ENCODE assay signal across 12 cellular contexts in genomic region chr19:38252935-38253691, GRCh38. TPM values are rescaled to one million over a fixed set of nuclear protein-coding genes. Genes with fewer than 3 reads are reported as not detected.
DNase-seq lines count a peak whose midpoint lies in the region; ATAC-seq, FAIRE-seq and TF ChIP-seq lines count a peak whose summit lies in the region.
"Had no signal": no experiment of that assay in that cellular context is flagged by ENCODE, and none has a peak within 500 bp of the region (broad histone marks: within the 10 kb centered on the region; RNA-seq: fewer than 3 reads in every experiment).

No MANE protein-coding gene starts in this region.

- H3K4me2 ChIP-seq in H1 (ENCODE audit: insufficient read depth in 1 of 2, low read depth in 2 of 2, low read length in 2 of 2), result peak overlapping the region; percentile 16 to 75; a peak in 3 of 4 replicates

- no peak overlapping the region for H3K27ac ChIP-seq in H1 (ENCODE audit: low read depth, low read length)
- H3K27ac ChIP-seq in tibial nerve, result peak overlapping the region; percentile 56 to 90 (median 80)

- no peak for ATAC-seq in GM19328 (IDR thresholded peaks at IDR 0.05; ENCODE audit: unreplicated experiment)
- ATAC-seq: activated CD4-positive, CD25-positive, alpha-beta regulatory T cell treated with anti-CD3 and anti-CD28 coated beads, Interleukin-2, amount 50 U/mL, for 24 hours; left colon had no signal

- H3K18ac ChIP-seq in H1 (ENCODE audit: extremely low read depth, low read length), result peak overlapping the region; percentile 32; the same call in 1 of the 2 replicates

- TF ChIP-seq POLR2A in H1 (IDR thresholded peaks at IDR 0.05; ENCODE audit: control extremely low read depth in 1 of 2, low read depth in 2 of 2, low read length in 2 of 2) (no peak), tibial nerve (IDR thresholded peaks at IDR 0.05) (no peak)

- peaks cover 3 to 13% (median 12%) of the 10 kb centered on the region in 3 donors for H3K27me3 Mint-ChIP-seq in immature natural killer cell (ENCODE audit: low read depth in 3 of 3)

- peak overlapping the region; percentile 81 for H3K4ac ChIP-seq in H1 (replicated peaks; ENCODE audit: insufficient read length, low read depth, low read length)

- peak overlapping the region; percentile 75; the same call in 1 of the 2 replicates for H2AK5ac ChIP-seq in H1 (ENCODE audit: low read depth, low read length)

- no peaks in the 10 kb centered on the region for H3K79me2 ChIP-seq in H1 (ENCODE audit: control insufficient read depth in 1 of 2, insufficient read depth in 2 of 2, low read length in 2 of 2)

- no peak overlapping the region for H3K9ac ChIP-seq in H1 (replicated peaks in 1 of 4; ENCODE audit: extremely low read depth in 1 of 4, low read depth in 3 of 4, low read length in 3 of 4)
- peak overlapping the region; percentile 55 for H3K9ac ChIP-seq in mucosa of stomach (ENCODE audit: low read length)

- peaks cover 0 to 16% (median 12%) of the 10 kb centered on the region in 4 experiments; a peak in 4 of 7 replicates for H3K27me3 ChIP-seq in H1 (replicated peaks in 1 of 4; ENCODE audit: control insufficient read depth in 3 of 4, extremely low read depth in 1 of 4, insufficient read depth in 3 of 4, low read length in 3 of 4)
- peaks cover 19% of the 10 kb centered on the region for H3K27me3 ChIP-seq in mucosa of stomach (ENCODE audit: control insufficient read depth, insufficient read depth, low read length)
- peaks cover 0 to 23% of the 10 kb centered on the region in 2 donors for H3K27me3 ChIP-seq in tibial nerve
- no peaks in the 10 kb centered on the region for H3K27me3 ChIP-seq in HAP-1 (ENCODE audit: low read depth)

- no peak overlapping the region for H2BK120ac ChIP-seq in H1 (replicated peaks; ENCODE audit: low read depth, low read length)

- H3K4me1 ChIP-seq in H1 (replicated peaks in 1 of 4; ENCODE audit: control insufficient read depth in 3 of 4, insufficient read depth in 4 of 4, low read length in 3 of 4), result peaks cover 10 to 41% (median 24%) of the 10 kb centered on the region in 4 experiments
- peaks cover 21% of the 10 kb centered on the region for H3K4me1 ChIP-seq in mucosa of stomach (ENCODE audit: control insufficient read depth, insufficient read depth, low read length)
- H3K4me1 ChIP-seq in tibial nerve, result peaks cover 0 to 43% (median 22%) of the 10 kb centered on the region in 4 donors
- peaks cover 11% of the 10 kb centered on the region for H3K4me1 ChIP-seq in HAP-1

- H3K9me3 Mint-ChIP-seq in immature natural killer cell, result peaks cover 0 to 2% (median 0%) of the 10 kb centered on the region in 6 donors
- H3K9me3 Mint-ChIP-seq: central memory CD8-positive, alpha-beta T cell had no signal

- H3K36me3 ChIP-seq in H1 (ENCODE audit: control insufficient read depth in 2 of 4, insufficient read depth in 4 of 4, low read length in 3 of 4), result no peaks in the 10 kb centered on the region
- no peaks in the 10 kb centered on the region for H3K36me3 ChIP-seq in mucosa of stomach (ENCODE audit: control insufficient read depth, insufficient read depth, low read length)
- H3K36me3 ChIP-seq in tibial nerve, result no peaks in the 10 kb centered on the region
- peaks cover 16% of the 10 kb centered on the region for H3K36me3 ChIP-seq in HAP-1 (replicated peaks)

- TF ChIP-seq CTCF in H1 (IDR thresholded peaks at IDR 0.05; ENCODE audit: control extremely low read depth in 1 of 3, insufficient read depth in 1 of 3, low read depth in 1 of 3, low read length in 3 of 3) (no peak), tibial nerve (IDR thresholded peaks at IDR 0.05) (no peak)

- in situ Hi-C loops in HAP-1 (cut with MboI; ENCODE audit: low sequenced_read_pairs), result no loop called here

- no peak overlapping the region for H2BK5ac ChIP-seq in H1 (ENCODE audit: low read depth, low read length)

- CTCF ChIA-PET in H1 (lab: Charles Lee; ENCODE audit: partially characterized antibody), result interaction anchor here (0.9 to 10.2 kb wide), 9 partner anchors 10 to 132 kb away, joined by 3 to 124 read pairs (median 8); partner anchors contain the start of genes C19orf33 and SPINT2

- no peak overlapping the region; the same call in none of the 2 replicates for H4K8ac ChIP-seq in H1 (ENCODE audit: extremely low read depth, insufficient read depth, low read length)

- no peak for TF ChIP-seq EP300 in H1 (IDR thresholded peaks at IDR 0.05; ENCODE audit: borderline replicate concordance in 1 of 2, low read depth in 2 of 2, low read length in 2 of 2)
- peak in 1 of 2 donors; percentile 24 for TF ChIP-seq EP300 in tibial nerve (IDR thresholded peaks at IDR 0.05)

- no peak overlapping the region for H3K4me3 Mint-ChIP-seq in immature natural killer cell
- H3K4me3 Mint-ChIP-seq: central memory CD8-positive, alpha-beta T cell had no signal

- H2BK12ac ChIP-seq in H1 (ENCODE audit: low read depth, low read length), result 0 out of 2 replicates have a peak overlapping the region, but pooled peaks have one; percentile 90

- H3K4me1 Mint-ChIP-seq in immature natural killer cell, result no peaks in the 10 kb centered on the region
- H3K4me1 Mint-ChIP-seq: central memory CD8-positive, alpha-beta T cell had no signal

- peak; percentile 93 to 96 for DNase-seq in NCI-H524 (lab: John Stamatoyannopoulos, UW)
- DNase-seq in H1 (ENCODE audit: low read depth in 1 of 2, low spot score in 2 of 2), result no peak
- DNase-seq in tibial nerve (ENCODE audit: low spot score in 2 of 2), result no peak
- no peak for DNase-seq in OCI-M1 (lab: John Stamatoyannopoulos, UW)
- no peak for DNase-seq in HAP-1 (ENCODE audit: low spot score in 2 of 2)
- DNase-seq in immature natural killer cell, result no peak
- DNase-seq: NCI-H1105 treated with DMSO at 0.1 percent for 48 hours had no signal

- no peaks in the 10 kb centered on the region for H3K36me3 Mint-ChIP-seq in immature natural killer cell

- peak overlapping the region; percentile 66 for H4K91ac ChIP-seq in H1 (replicated peaks; ENCODE audit: insufficient read length, low read length)

- H2AFZ ChIP-seq in H1 (ENCODE audit: low read length), result no peak overlapping the region

- no peak overlapping the region for H3K23ac ChIP-seq in H1 (ENCODE audit: insufficient read length)

- H4K5ac ChIP-seq in H1 (ENCODE audit: insufficient read length, low read depth, low read length), result no peak overlapping the region

- H3K4me3 ChIP-seq in H1 (ENCODE audit: extremely low read depth in 1 of 4, insufficient read depth in 2 of 4, low read depth in 3 of 4, low read length in 4 of 4) (peak overlapping the region in 1 of 4 experiments; percentile 0; a peak in 1 of 8 replicates), mucosa of stomach (ENCODE audit: low read length) (no peak overlapping the region), tibial nerve (peak overlapping the region in 2 of 4 donors; percentile 27 to 35), HAP-1 (no peak overlapping the region)

- POLR2A ChIA-PET in H1 (lab: Charles Lee; ENCODE audit: partially characterized antibody), result interaction anchor here (0.7 to 3.6 kb wide), 6 partner anchors 10 to 134 kb away, joined by 3 to 19 read pairs (median 8); partner anchors contain the start of genes C19orf33, GGN and SPINT2

- H3K79me1 ChIP-seq in H1 (ENCODE audit: low read depth, low read length), result 0 out of 2 replicates have a peak, but pooled peaks cover 2% of the 10 kb centered on the region

- H4K20me1 ChIP-seq in H1 (replicated peaks in 1 of 2; ENCODE audit: control insufficient read depth in 1 of 2, insufficient read depth in 2 of 2, low read length in 2 of 2), result peaks cover 0 to 2% of the 10 kb centered on the region in 2 experiments

- H3K14ac ChIP-seq in H1 (ENCODE audit: insufficient read length), result no peak overlapping the region

- H3K56ac ChIP-seq in H1 (replicated peaks; ENCODE audit: insufficient read length, low read depth, low read length), result no peak overlapping the region

- 59% methylated on average over 14 of the region's 21 CpGs; no CpG with 5 or more reads in 1 of the 2 experiments for WGBS in H1 (ENCODE audit: extremely low coverage in 1 of 2, insufficient coverage in 1 of 2, insufficient read length in 1 of 2, insufficient replicate concordance in 2 of 2, low coverage in 1 of 2, low lambda C conversion rate in 2 of 2, missing lambda C conversion rate in 1 of 2), 2 experiments
- 33 to 35% methylated on average over 19 to 21 of the region's 21 CpGs for WGBS in tibial nerve, 2 donors

- H3K9me3 ChIP-seq in H1 (ENCODE audit: insufficient read depth in 2 of 2, low read depth in 1 of 2, low read length in 1 of 2) (no peaks in the 10 kb centered on the region), mucosa of stomach (ENCODE audit: control insufficient read depth, low read length) (no peaks in the 10 kb centered on the region), tibial nerve (no peaks in the 10 kb centered on the region), HAP-1 (no peaks in the 10 kb centered on the region; the same call in 1 of the 2 replicates)

- H3K23me2 ChIP-seq in H1 (ENCODE audit: low read depth, low read length), result peaks cover 8% of the 10 kb centered on the region; the same call in 1 of the 2 replicates

- FAIRE-seq in H1 (lab: Jason Lieb, UNC), result no peak

- H2BK20ac ChIP-seq in H1 (ENCODE audit: low read length), result 0 out of 2 replicates have a peak overlapping the region, but pooled peaks have one; percentile 90

- H2BK15ac ChIP-seq in H1 (ENCODE audit: low read length), result 0 out of 2 replicates have a peak overlapping the region, but pooled peaks have one; percentile 72

- no peak overlapping the region for H3K27ac Mint-ChIP-seq in immature natural killer cell

- TF ChIP-seq RAD21 in H1 (IDR thresholded peaks at IDR 0.05 in 1 of 2, conservative IDR thresholded peaks at IDR 0.05 in 1 of 2; ENCODE audit: low read depth in 2 of 2, low read length in 2 of 2), result no peak

RNA-seq across cellular contexts. Expression of gene PPP1R14A, which starts 3.1 kb away (rescaled TPM):
- 21.8 and 26.3 TPM in 2 replicates for total RNA-seq in H1 (2021; fragmentation: NEBNext Ultra II Directional; extraction: Animal tissue kit (Norgen Biotek cat#: 25700))
- 13.6 and 20.7 TPM in 2 replicates for polyA plus RNA-seq in H1 (2011; rRNA removed)
- 22.7 TPM for polyA plus RNA-seq in H1 (2011; cell fraction: cytosol; rRNA removed)
- 12.6 TPM for polyA plus RNA-seq in H1 (2011; cell fraction: nucleus; rRNA removed)
- polyA plus RNA-seq in H1 (2012, experiment 1 of 2), result 8.5 to 22.2 TPM (median 17.5 TPM) in 4 replicates
- 11.4 TPM for polyA plus RNA-seq in H1 (2012, experiment 2 of 2)
- polyA plus RNA-seq in H1 (2013, experiment 1 of 2), result 26.7 TPM
- polyA plus RNA-seq in H1 (2013, experiment 2 of 2), result 25.6 TPM
- 0.27 and 0.82 TPM in 2 replicates for polyA minus RNA-seq in H1 (2011; rRNA and poly(A)+ RNA removed)
- polyA minus RNA-seq in H1 (2011; cell fraction: cytosol; rRNA and poly(A)+ RNA removed), result 8.8 TPM
- polyA minus RNA-seq in H1 (2011; cell fraction: nucleus; rRNA and poly(A)+ RNA removed), result 5.5 TPM
- 100 to 1,000 TPM in 1 of 4 donors, 10 to 100 TPM in 3; 86.1 to 179 (median 95.3) TPM for total RNA-seq in tibial nerve
- 1 to 10 TPM in 2 of 3 donors, under 1 TPM in 1; 0.72 to 5.7 (median 1.9) TPM for polyA plus RNA-seq in immature natural killer cell

RNA-seq across cellular contexts. Expression of gene SPINT2, which starts 11.3 kb away (rescaled TPM):
- total RNA-seq in H1 (2021; fragmentation: NEBNext Ultra II Directional; extraction: Animal tissue kit (Norgen Biotek cat#: 25700)), result 296 and 303 TPM in 2 replicates
- polyA plus RNA-seq in H1 (2011; rRNA removed), result 294 and 376 TPM in 2 replicates
- polyA plus RNA-seq in H1 (2011; cell fraction: cytosol; rRNA removed), result 293 TPM
- polyA plus RNA-seq in H1 (2011; cell fraction: nucleus; rRNA removed), result 296 TPM
- 239 to 303 TPM (median 281 TPM) in 4 replicates for polyA plus RNA-seq in H1 (2012, experiment 1 of 2)
- polyA plus RNA-seq in H1 (2012, experiment 2 of 2), result 299 TPM
- polyA plus RNA-seq in H1 (2013, experiment 1 of 2), result 265 TPM
- 292 TPM for polyA plus RNA-seq in H1 (2013, experiment 2 of 2)
- polyA minus RNA-seq in H1 (2011; rRNA and poly(A)+ RNA removed), result 139 and 147 TPM in 2 replicates
- 139 TPM for polyA minus RNA-seq in H1 (2011; cell fraction: cytosol; rRNA and poly(A)+ RNA removed)
- polyA minus RNA-seq in H1 (2011; cell fraction: nucleus; rRNA and poly(A)+ RNA removed), result 76.6 TPM
- total RNA-seq in tibial nerve, result 10 to 100 TPM; 39.0 to 79.1 (median 45.5) TPM
- 10 to 100 TPM in 2 of 3 donors, 1 to 10 TPM in 1; 4.3 to 29.1 (median 22.4) TPM for polyA plus RNA-seq in immature natural killer cell

RNA-seq across cellular contexts. Expression of gene DPF1, which starts 29.1 kb away (rescaled TPM):
- total RNA-seq in H1 (2021; fragmentation: NEBNext Ultra II Directional; extraction: Animal tissue kit (Norgen Biotek cat#: 25700)), result 15.2 and 15.6 TPM in 2 replicates
- polyA plus RNA-seq in H1 (2011; rRNA removed), result 12.9 and 20.9 TPM in 2 replicates
- 12.4 TPM for polyA plus RNA-seq in H1 (2011; cell fraction: cytosol; rRNA removed)
- 20.0 TPM for polyA plus RNA-seq in H1 (2011; cell fraction: nucleus; rRNA removed)
- 5.4 to 11.2 TPM (median 10.0 TPM) in 4 replicates for polyA plus RNA-seq in H1 (2012, experiment 1 of 2)
- 7.2 TPM for polyA plus RNA-seq in H1 (2012, experiment 2 of 2)
- polyA plus RNA-seq in H1 (2013, experiment 1 of 2), result 5.0 TPM
- polyA plus RNA-seq in H1 (2013, experiment 2 of 2), result 5.9 TPM
- 3.9 and 5.9 TPM in 2 replicates for polyA minus RNA-seq in H1 (2011; rRNA and poly(A)+ RNA removed)
- 7.3 TPM for polyA minus RNA-seq in H1 (2011; cell fraction: cytosol; rRNA and poly(A)+ RNA removed)
- 5.0 TPM for polyA minus RNA-seq in H1 (2011; cell fraction: nucleus; rRNA and poly(A)+ RNA removed)
- not detected for total RNA-seq in tibial nerve
- not detected for polyA plus RNA-seq in immature natural killer cell
- total RNA-seq: left colon had no signal

RNA-seq across cellular contexts. Expression of gene C19orf33, which starts 50.9 kb away (rescaled TPM):
- 4.4 and 6.0 TPM in 2 replicates for total RNA-seq in H1 (2021; fragmentation: NEBNext Ultra II Directional; extraction: Animal tissue kit (Norgen Biotek cat#: 25700))
- polyA plus RNA-seq in H1 (2011; rRNA removed) (36.0 and 44.3 TPM in 2 replicates), immature natural killer cell (1 to 10 TPM in 1 of 3 donors, not detected in 2; 2.8 TPM)
- polyA plus RNA-seq in H1 (2011; cell fraction: cytosol; rRNA removed), result 32.9 TPM
- polyA plus RNA-seq in H1 (2011; cell fraction: nucleus; rRNA removed), result 24.1 TPM
- polyA plus RNA-seq in H1 (2012, experiment 1 of 2), result 11.6 to 31.5 TPM (median 25.3 TPM) in 4 replicates
- polyA plus RNA-seq in H1 (2012, experiment 2 of 2), result 16.5 TPM
- 14.7 TPM for polyA plus RNA-seq in H1 (2013, experiment 1 of 2)
- polyA plus RNA-seq in H1 (2013, experiment 2 of 2), result 15.8 TPM
- polyA minus RNA-seq in H1 (2011; rRNA and poly(A)+ RNA removed), result 0.82 and 2.2 TPM in 2 replicates
- polyA minus RNA-seq in H1 (2011; cell fraction: cytosol; rRNA and poly(A)+ RNA removed), result 4.8 TPM
- polyA minus RNA-seq in H1 (2011; cell fraction: nucleus; rRNA and poly(A)+ RNA removed), result 7.6 TPM
- 100 to 1,000 TPM in 3 of 4 donors, 10 to 100 TPM in 1; 76.8 to 627 (median 335) TPM for total RNA-seq in tibial nerve

Comparison
In these comparisons a context has a peak if more than half of its experiments do, and no peak if none do; other contexts are left out.
1. DNase-seq: peak in NCI-H524 (2 of 2); none in H1 (0 of 2), tibial nerve (0 of 2), OCI-M1 (single experiment), HAP-1 (0 of 2) and immature natural killer cell (0 of 3).
2. RNA of gene DPF1, which starts 29.1 kb away (total RNA-seq): 15.2 to 15.6 TPM in H1; not detected in tibial nerve; every median in the first group is over 10 times any median in the second.